ENCODE assay signal across 2 cellular contexts in genomic region chr10:32121648-32122047, GRCh38.
TF ChIP-seq lines count a peak whose summit lies in the region.

No MANE protein-coding gene starts in this region.

TF ChIP-seq in HepG2, 621 proteins besides CTCF, POLR2A, EP300 and RAD21 (continues in another document):
- TF ChIP-seq JUND (CRISPR knock-in tag; IDR thresholded peaks at IDR 0.05) (no peak), ZBTB33 (CRISPR knock-in tag; IDR thresholded peaks at IDR 0.05) (0 out of 2 replicates have a peak, but pooled peaks have one; percentile 28), HOXA5 (CRISPR knock-in tag; IDR thresholded peaks at IDR 0.05) (no peak), KLF12 (CRISPR knock-in tag; IDR thresholded peaks at IDR 0.05; ENCODE audit: borderline replicate concordance) (no peak), TEF (CRISPR knock-in tag; IDR thresholded peaks at IDR 0.05) (no peak), TEAD2 (CRISPR knock-in tag; IDR thresholded peaks at IDR 0.05) (no peak), MIER3 (CRISPR knock-in tag; IDR thresholded peaks at IDR 0.05; ENCODE audit: borderline replicate concordance) (no peak), ZFX (CRISPR knock-in tag; IDR thresholded peaks at IDR 0.05; ENCODE audit: low read depth) (peak; percentile 44; the same call in 1 of the 2 replicates), ZNF710 (CRISPR knock-in tag; IDR thresholded peaks at IDR 0.05; ENCODE audit: borderline replicate concordance) (0 out of 2 replicates have a peak, but pooled peaks have one; percentile 39), ZNF572 (CRISPR knock-in tag; IDR thresholded peaks at IDR 0.05) (no peak), ZMYM2 (CRISPR knock-in tag; IDR thresholded peaks at IDR 0.05) (no peak), ZNF616 (CRISPR knock-in tag; IDR thresholded peaks at IDR 0.05; ENCODE audit: low read depth) (no peak), NR2F2 (IDR thresholded peaks at IDR 0.05; ENCODE audit: borderline replicate concordance, low read depth) (no peak), SALL2 (CRISPR knock-in tag; IDR thresholded peaks at IDR 0.05) (no peak), ZNF329 (CRISPR knock-in tag; IDR thresholded peaks at IDR 0.05; ENCODE audit: low read depth) (no peak), SUZ12 (IDR thresholded peaks at IDR 0.05; ENCODE audit: low read depth, low read length) (no peak), ZBTB38 (CRISPR knock-in tag; IDR thresholded peaks at IDR 0.05) (peak; percentile 85; the same call in 1 of the 2 replicates), ZNF607 (CRISPR knock-in tag; IDR thresholded peaks at IDR 0.05; ENCODE audit: borderline replicate concordance) (no peak), PHF5A (CRISPR knock-in tag; IDR thresholded peaks at IDR 0.05; ENCODE audit: low read depth, unreplicated experiment) (no peak)
- TF ChIP-seq, protein P1, sequence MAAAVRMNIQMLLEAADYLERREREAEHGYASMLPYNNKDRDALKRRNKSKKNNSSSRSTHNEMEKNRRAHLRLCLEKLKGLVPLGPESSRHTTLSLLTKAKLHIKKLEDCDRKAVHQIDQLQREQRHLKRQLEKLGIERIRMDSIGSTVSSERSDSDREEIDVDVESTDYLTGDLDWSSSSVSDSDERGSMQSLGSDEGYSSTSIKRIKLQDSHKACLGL (CRISPR knock-in tag; IDR thresholded peaks at IDR 0.05): peak; percentile 53; the same call in 1 of the 2 replicates
- TF ChIP-seq, protein P2, sequence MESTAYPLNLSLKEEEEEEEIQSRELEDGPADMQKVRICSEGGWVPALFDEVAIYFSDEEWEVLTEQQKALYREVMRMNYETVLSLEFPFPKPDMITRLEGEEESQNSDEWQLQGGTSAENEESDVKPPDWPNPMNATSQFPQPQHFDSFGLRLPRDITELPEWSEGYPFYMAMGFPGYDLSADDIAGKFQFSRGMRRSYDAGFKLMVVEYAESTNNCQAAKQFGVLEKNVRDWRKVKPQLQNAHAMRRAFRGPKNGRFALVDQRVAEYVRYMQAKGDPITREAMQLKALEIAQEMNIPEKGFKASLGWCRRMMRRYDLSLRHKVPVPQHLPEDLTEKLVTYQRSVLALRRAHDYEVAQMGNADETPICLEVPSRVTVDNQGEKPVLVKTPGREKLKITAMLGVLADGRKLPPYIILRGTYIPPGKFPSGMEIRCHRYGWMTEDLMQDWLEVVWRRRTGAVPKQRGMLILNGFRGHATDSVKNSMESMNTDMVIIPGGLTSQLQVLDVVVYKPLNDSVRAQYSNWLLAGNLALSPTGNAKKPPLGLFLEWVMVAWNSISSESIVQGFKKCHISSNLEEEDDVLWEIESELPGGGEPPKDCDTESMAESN (CRISPR knock-in tag; conservative IDR thresholded peaks at IDR 0.05): no peak

TF ChIP-seq in H1, 55 proteins besides CTCF, POLR2A, EP300 and RAD21:
- TF ChIP-seq SIRT6 (IDR thresholded peaks at IDR 0.05; ENCODE audit: low read length): no peak
- no peak for TF ChIP-seq EZH2 (IDR thresholded peaks at IDR 0.05; ENCODE audit: low read depth, low read length, severe bottlenecking)
- no peak for TF ChIP-seq HDAC2 (IDR thresholded peaks at IDR 0.05; ENCODE audit: borderline replicate concordance in 1 of 2, low read depth in 2 of 2, low read length in 2 of 2)
- TF ChIP-seq SIX5 (IDR thresholded peaks at IDR 0.05; ENCODE audit: low read depth, low read length): no peak
- TF ChIP-seq TEAD4 (IDR thresholded peaks at IDR 0.05; ENCODE audit: low read depth, low read length): no peak
- no peak for TF ChIP-seq BRCA1 (IDR thresholded peaks at IDR 0.05; ENCODE audit: low read depth, low read length)
- TF ChIP-seq NRF1 (IDR thresholded peaks at IDR 0.05; ENCODE audit: low read depth, low read length): no peak
- no peak for TF ChIP-seq TAF1 (IDR thresholded peaks at IDR 0.05; ENCODE audit: low read depth, low read length)
- no peak for TF ChIP-seq POLR2AphosphoS5 (IDR thresholded peaks at IDR 0.05; ENCODE audit: low read depth, low read length)
- TF ChIP-seq E2F6 (IDR thresholded peaks at IDR 0.05): no peak
- no peak for TF ChIP-seq EGR1 (IDR thresholded peaks at IDR 0.05; ENCODE audit: borderline replicate concordance, low read depth, low read length)
- TF ChIP-seq, protein P3, sequence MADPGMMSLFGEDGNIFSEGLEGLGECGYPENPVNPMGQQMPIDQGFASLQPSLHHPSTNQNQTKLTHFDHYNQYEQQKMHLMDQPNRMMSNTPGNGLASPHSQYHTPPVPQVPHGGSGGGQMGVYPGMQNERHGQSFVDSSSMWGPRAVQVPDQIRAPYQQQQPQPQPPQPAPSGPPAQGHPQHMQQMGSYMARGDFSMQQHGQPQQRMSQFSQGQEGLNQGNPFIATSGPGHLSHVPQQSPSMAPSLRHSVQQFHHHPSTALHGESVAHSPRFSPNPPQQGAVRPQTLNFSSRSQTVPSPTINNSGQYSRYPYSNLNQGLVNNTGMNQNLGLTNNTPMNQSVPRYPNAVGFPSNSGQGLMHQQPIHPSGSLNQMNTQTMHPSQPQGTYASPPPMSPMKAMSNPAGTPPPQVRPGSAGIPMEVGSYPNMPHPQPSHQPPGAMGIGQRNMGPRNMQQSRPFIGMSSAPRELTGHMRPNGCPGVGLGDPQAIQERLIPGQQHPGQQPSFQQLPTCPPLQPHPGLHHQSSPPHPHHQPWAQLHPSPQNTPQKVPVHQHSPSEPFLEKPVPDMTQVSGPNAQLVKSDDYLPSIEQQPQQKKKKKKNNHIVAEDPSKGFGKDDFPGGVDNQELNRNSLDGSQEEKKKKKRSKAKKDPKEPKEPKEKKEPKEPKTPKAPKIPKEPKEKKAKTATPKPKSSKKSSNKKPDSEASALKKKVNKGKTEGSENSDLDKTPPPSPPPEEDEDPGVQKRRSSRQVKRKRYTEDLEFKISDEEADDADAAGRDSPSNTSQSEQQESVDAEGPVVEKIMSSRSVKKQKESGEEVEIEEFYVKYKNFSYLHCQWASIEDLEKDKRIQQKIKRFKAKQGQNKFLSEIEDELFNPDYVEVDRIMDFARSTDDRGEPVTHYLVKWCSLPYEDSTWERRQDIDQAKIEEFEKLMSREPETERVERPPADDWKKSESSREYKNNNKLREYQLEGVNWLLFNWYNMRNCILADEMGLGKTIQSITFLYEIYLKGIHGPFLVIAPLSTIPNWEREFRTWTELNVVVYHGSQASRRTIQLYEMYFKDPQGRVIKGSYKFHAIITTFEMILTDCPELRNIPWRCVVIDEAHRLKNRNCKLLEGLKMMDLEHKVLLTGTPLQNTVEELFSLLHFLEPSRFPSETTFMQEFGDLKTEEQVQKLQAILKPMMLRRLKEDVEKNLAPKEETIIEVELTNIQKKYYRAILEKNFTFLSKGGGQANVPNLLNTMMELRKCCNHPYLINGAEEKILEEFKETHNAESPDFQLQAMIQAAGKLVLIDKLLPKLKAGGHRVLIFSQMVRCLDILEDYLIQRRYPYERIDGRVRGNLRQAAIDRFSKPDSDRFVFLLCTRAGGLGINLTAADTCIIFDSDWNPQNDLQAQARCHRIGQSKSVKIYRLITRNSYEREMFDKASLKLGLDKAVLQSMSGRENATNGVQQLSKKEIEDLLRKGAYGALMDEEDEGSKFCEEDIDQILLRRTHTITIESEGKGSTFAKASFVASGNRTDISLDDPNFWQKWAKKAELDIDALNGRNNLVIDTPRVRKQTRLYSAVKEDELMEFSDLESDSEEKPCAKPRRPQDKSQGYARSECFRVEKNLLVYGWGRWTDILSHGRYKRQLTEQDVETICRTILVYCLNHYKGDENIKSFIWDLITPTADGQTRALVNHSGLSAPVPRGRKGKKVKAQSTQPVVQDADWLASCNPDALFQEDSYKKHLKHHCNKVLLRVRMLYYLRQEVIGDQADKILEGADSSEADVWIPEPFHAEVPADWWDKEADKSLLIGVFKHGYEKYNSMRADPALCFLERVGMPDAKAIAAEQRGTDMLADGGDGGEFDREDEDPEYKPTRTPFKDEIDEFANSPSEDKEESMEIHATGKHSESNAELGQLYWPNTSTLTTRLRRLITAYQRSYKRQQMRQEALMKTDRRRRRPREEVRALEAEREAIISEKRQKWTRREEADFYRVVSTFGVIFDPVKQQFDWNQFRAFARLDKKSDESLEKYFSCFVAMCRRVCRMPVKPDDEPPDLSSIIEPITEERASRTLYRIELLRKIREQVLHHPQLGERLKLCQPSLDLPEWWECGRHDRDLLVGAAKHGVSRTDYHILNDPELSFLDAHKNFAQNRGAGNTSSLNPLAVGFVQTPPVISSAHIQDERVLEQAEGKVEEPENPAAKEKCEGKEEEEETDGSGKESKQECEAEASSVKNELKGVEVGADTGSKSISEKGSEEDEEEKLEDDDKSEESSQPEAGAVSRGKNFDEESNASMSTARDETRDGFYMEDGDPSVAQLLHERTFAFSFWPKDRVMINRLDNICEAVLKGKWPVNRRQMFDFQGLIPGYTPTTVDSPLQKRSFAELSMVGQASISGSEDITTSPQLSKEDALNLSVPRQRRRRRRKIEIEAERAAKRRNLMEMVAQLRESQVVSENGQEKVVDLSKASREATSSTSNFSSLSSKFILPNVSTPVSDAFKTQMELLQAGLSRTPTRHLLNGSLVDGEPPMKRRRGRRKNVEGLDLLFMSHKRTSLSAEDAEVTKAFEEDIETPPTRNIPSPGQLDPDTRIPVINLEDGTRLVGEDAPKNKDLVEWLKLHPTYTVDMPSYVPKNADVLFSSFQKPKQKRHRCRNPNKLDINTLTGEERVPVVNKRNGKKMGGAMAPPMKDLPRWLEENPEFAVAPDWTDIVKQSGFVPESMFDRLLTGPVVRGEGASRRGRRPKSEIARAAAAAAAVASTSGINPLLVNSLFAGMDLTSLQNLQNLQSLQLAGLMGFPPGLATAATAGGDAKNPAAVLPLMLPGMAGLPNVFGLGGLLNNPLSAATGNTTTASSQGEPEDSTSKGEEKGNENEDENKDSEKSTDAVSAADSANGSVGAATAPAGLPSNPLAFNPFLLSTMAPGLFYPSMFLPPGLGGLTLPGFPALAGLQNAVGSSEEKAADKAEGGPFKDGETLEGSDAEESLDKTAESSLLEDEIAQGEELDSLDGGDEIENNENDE (IDR thresholded peaks at IDR 0.05; ENCODE audit: insufficient replicate concordance, low read length): no peak
